ENCODE assay signal across 17 cellular contexts in the genomic region with DNA sequence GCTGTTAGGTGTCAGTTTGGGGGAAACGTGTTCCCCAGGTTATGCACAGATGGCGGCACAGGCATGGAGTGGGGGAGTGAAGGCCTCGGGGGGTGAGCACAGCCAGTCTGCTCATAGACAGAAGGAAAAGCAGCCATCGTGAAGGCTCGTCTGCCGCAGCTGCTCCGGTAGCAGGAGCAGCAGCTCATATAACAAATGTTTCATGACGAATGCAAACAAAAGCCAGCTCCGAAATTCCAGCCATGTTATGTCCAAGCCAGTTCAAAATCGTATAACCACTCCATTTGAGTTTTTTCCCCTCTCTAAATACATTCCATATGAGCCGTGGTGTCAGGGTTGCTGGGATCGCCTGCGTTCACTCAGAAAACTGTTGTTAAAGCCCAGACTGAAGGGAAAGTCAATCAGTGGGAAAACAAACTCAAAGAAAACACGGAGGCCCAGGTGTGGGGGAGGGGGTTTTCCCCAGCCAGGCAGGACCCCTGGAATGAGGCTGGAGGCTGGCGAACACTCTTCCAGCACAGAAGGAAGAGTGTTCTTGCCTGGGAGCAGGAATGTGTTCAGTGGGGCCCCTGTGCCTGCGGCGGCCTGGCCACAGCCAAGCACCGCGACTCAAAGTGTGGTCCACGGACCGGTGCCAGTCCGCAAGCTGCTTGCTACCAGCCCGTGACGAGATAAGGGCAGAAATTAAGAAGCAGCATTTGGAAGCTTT.
A peak's percentile ranks its signal among the peaks of the same experiment; 100 is the strongest.
DNase-seq lines count a peak whose midpoint lies in the region; ATAC-seq and TF ChIP-seq lines count a peak whose summit lies in the region.
"Had no signal": no experiment of that assay in that cellular context is flagged by ENCODE, and none has a peak within 500 bp of the region (broad histone marks: within the 10 kb centered on the region; RNA-seq: fewer than 3 reads in every experiment).

No MANE protein-coding gene starts in this region.

- no peak overlapping the region for H3K4me3 ChIP-seq in endodermal cell (ENCODE audit: low read length)
- H3K4me3 ChIP-seq: mucosa of descending colon, skin epidermis had no signal

- TF ChIP-seq CTCF in endodermal cell (conservative IDR thresholded peaks at IDR 0.05) (no peak), nephron (IDR thresholded peaks at IDR 0.05; ENCODE audit: unreplicated experiment in 3 of 3) (no peak)

- H3K9me3 ChIP-seq in endodermal cell (ENCODE audit: control insufficient read depth, low read length): no peaks in the 10 kb centered on the region
- H3K9me3 ChIP-seq: mucosa of descending colon had no signal

- no peaks in the 10 kb centered on the region for H3K27me3 ChIP-seq in endodermal cell (ENCODE audit: control insufficient read depth, insufficient read depth, low read length, poor library complexity, severe bottlenecking)

- no peaks in the 10 kb centered on the region for H3K4me1 ChIP-seq in endodermal cell (ENCODE audit: control insufficient read depth, insufficient read depth, low read length)

- H3K27ac ChIP-seq in endodermal cell (ENCODE audit: low read depth, low read length): peak overlapping the region; percentile 91

- WGBS in endodermal cell (ENCODE audit: insufficient coverage in 1 of 2, insufficient read length in 1 of 2), 2 experiments: 68 to 86% methylated on average over 10 to 24 of the region's 24 CpGs

- H3K27me3 Mint-ChIP-seq in endodermal cell (ENCODE audit: insufficient read depth) (no peaks in the 10 kb centered on the region), nephron (ENCODE audit: low read depth) (no peaks in the 10 kb centered on the region)
- H3K27me3 Mint-ChIP-seq: activated CD8-positive, alpha-beta T cell treated with anti-CD3 and anti-CD28 coated beads for 36 hours had no signal

- peaks cover 21% of the 10 kb centered on the region for H3K4me1 Mint-ChIP-seq in endodermal cell
- peaks cover 62% of the 10 kb centered on the region for H3K4me1 Mint-ChIP-seq in nephron

- no peak for ATAC-seq in GM19397 (IDR thresholded peaks at IDR 0.05; ENCODE audit: unreplicated experiment)
- ATAC-seq: activated CD8-positive, alpha-beta T cell treated with anti-CD3 and anti-CD28 coated beads for 36 hours; mucosa of descending colon had no signal

- DNase-seq in AG08396 (ENCODE audit: low spot score) (peak; percentile 49), NCI-H2171 (lab: John Stamatoyannopoulos, UW) (peak; percentile 88), endodermal cell (no peak), midbrain (lab: John Stamatoyannopoulos, UW) (no peak), hippocampal formation (lab: John Stamatoyannopoulos, UW) (no peak), activated T-cell treated with anti-CD3 and anti-CD28 coated beads for 4 hours (no peak)
- DNase-seq: activated CD8-positive, alpha-beta T cell treated with anti-CD3 and anti-CD28 coated beads for 36 hours; activated naive CD8-positive, alpha-beta T cell treated with anti-CD3 and anti-CD28 coated beads, Interleukin-2, amount 10 ng/mL, durations not matched to agents 7 days and 5 days; C1 segment of cervical spinal cord; effector memory CD4-positive, alpha-beta T cell; hypothalamus; mucosa of descending colon; NCI-H1436 treated with DMSO at 0.1 percent for 48 hours; SW 1271 had no signal

- H3K36me3 Mint-ChIP-seq in endodermal cell (ENCODE audit: low read depth): peaks cover 10% of the 10 kb centered on the region
- peaks cover 10% of the 10 kb centered on the region for H3K36me3 Mint-ChIP-seq in nephron (ENCODE audit: low read depth)

- H3K9ac ChIP-seq in endodermal cell (ENCODE audit: extremely low read depth, low read length, poor library complexity, severe bottlenecking): no peak overlapping the region

- H3K4me3 Mint-ChIP-seq in endodermal cell (no peak overlapping the region), nephron (peak overlapping the region; percentile 70 to 73 (median 70))
- H3K4me3 Mint-ChIP-seq: activated CD8-positive, alpha-beta T cell treated with anti-CD3 and anti-CD28 coated beads for 36 hours; activated naive CD8-positive, alpha-beta T cell treated with anti-CD3 and anti-CD28 coated beads, Interleukin-2, amount 10 ng/mL, durations not matched to agents 7 days and 5 days had no signal

- H3K27ac Mint-ChIP-seq in endodermal cell (peak overlapping the region; percentile 35), nephron (peak overlapping the region; percentile 95 to 98 (median 98))
- H3K27ac Mint-ChIP-seq: activated CD8-positive, alpha-beta T cell treated with anti-CD3 and anti-CD28 coated beads for 36 hours; activated naive CD8-positive, alpha-beta T cell treated with anti-CD3 and anti-CD28 coated beads, Interleukin-2, amount 10 ng/mL, durations not matched to agents 7 days and 5 days had no signal

- no peaks in the 10 kb centered on the region for H3K36me3 ChIP-seq in endodermal cell (ENCODE audit: control insufficient read depth, insufficient read depth, low read length)

- H3K9me3 Mint-ChIP-seq in endodermal cell (no peaks in the 10 kb centered on the region), nephron (no peaks in the 10 kb centered on the region)
- H3K9me3 Mint-ChIP-seq: activated CD8-positive, alpha-beta T cell treated with anti-CD3 and anti-CD28 coated beads for 36 hours had no signal

Comparison
In these comparisons a context has a peak if more than half of its experiments do, and no peak if none do; other contexts are left out.
1. DNase-seq: peak in AG08396 (single experiment) and NCI-H2171 (single experiment); none in endodermal cell (single experiment), midbrain (single experiment), hippocampal formation (0 of 2) and activated T-cell treated with anti-CD3 and anti-CD28 coated beads for 4 hours (single experiment).